In genomic region chr2:6995406-6996117, GRCh38 we compare ENCODE assay signal across 17 cellular contexts.
"Had no signal": no experiment of that assay in that cellular context is flagged by ENCODE, and none has a peak within 500 bp of the region (broad histone marks: within the 10 kb centered on the region; RNA-seq: fewer than 3 reads in every experiment).

No MANE protein-coding gene starts in this region.

- H3K27me3 ChIP-seq: esophagus squamous epithelium, upper lobe of right lung had no signal

- ATAC-seq: activated CD4-positive, alpha-beta T cell treated with anti-CD3 and anti-CD28 coated beads for 36 hours; effector memory CD8-positive, alpha-beta T cell; stimulated activated naive CD8-positive, alpha-beta T cell treated with anti-CD3 and anti-CD28 coated beads, Interleukin-15, amount 100 ng/mL, for 72 hours; upper lobe of right lung had no signal

- H3K9me3 ChIP-seq: thoracic aorta, upper lobe of right lung had no signal

- H3K27me3 Mint-ChIP-seq: activated CD4-positive, alpha-beta T cell treated with anti-CD3 and anti-CD28 coated beads for 36 hours; activated T-cell treated with anti-CD3 and anti-CD28 coated beads, Interleukin-2, amount 50 U/mL, for 24 hours; effector memory CD8-positive, alpha-beta T cell; stimulated activated naive CD8-positive, alpha-beta T cell treated with anti-CD3 and anti-CD28 coated beads, Interleukin-15, amount 100 ng/mL, for 72 hours had no signal

- H3K4me3 Mint-ChIP-seq: activated CD4-positive, alpha-beta T cell treated with anti-CD3 and anti-CD28 coated beads for 36 hours; activated naive CD4-positive, alpha-beta T cell treated with anti-CD3 and anti-CD28 coated beads for 36 hours; activated T-cell treated with anti-CD3 and anti-CD28 coated beads, Interleukin-2, amount 50 U/mL, for 24 hours; effector memory CD8-positive, alpha-beta T cell; nephron progenitor cell; stimulated activated naive CD8-positive, alpha-beta T cell treated with anti-CD3 and anti-CD28 coated beads, Interleukin-15, amount 100 ng/mL, for 72 hours had no signal

- H3K27ac ChIP-seq: esophagus squamous epithelium, SK-N-MC, thoracic aorta, upper lobe of right lung had no signal

- H3K36me3 ChIP-seq: thoracic aorta, upper lobe of right lung had no signal

- H3K27ac Mint-ChIP-seq: activated CD4-positive, alpha-beta T cell treated with anti-CD3 and anti-CD28 coated beads for 36 hours; activated naive CD4-positive, alpha-beta T cell treated with anti-CD3 and anti-CD28 coated beads for 36 hours; activated T-cell treated with anti-CD3 and anti-CD28 coated beads, Interleukin-2, amount 50 U/mL, for 24 hours; activated T-helper 2 cell treated with anti-CD3 and anti-CD28 coated beads, Interferon-gamma antibody, Interleukin-2, Interleukin-4, amounts not matched to agents 10 μg/mL and 5 μg/mL and 100 μg/mL, durations not matched to agents 14 hours and 24 hours and 36 hours had no signal

- H3K4me3 ChIP-seq: esophagus squamous epithelium, SK-N-MC, thoracic aorta, upper lobe of right lung had no signal

- H3K9me3 Mint-ChIP-seq: activated naive CD4-positive, alpha-beta T cell treated with anti-CD3 and anti-CD28 coated beads for 36 hours; activated T-cell treated with anti-CD3 and anti-CD28 coated beads, Interleukin-2, amount 50 U/mL, for 24 hours; effector memory CD8-positive, alpha-beta T cell had no signal

- DNase-seq: activated CD4-positive, alpha-beta T cell treated with anti-CD3 and anti-CD28 coated beads for 36 hours; activated CD4-positive, alpha-beta T cell treated with anti-CD3 and anti-CD28 coated beads, Interleukin-2, amount 50 U/mL, for 48 hours; activated naive CD4-positive, alpha-beta T cell treated with anti-CD3 and anti-CD28 coated beads for 36 hours; activated T-cell treated with anti-CD3 and anti-CD28 coated beads, Interleukin-2, amount 50 U/mL, for 24 hours; dermis blood vessel endothelial cell; effector memory CD8-positive, alpha-beta T cell; esophagus squamous epithelium; hippocampal formation; mammary epithelial cell; nephron progenitor cell; small intestine; stimulated activated CD4-positive, alpha-beta T cell treated with anti-CD3 and anti-CD28 coated beads, Interleukin-4, amount 100 ng/mL, for 1 hour; stimulated activated naive CD8-positive, alpha-beta T cell treated with anti-CD3 and anti-CD28 coated beads, Interleukin-15, amount 100 ng/mL, for 72 hours; upper lobe of right lung had no signal
